Comparison of ENCODE assay signal across 8 cellular contexts in the genomic region with DNA sequence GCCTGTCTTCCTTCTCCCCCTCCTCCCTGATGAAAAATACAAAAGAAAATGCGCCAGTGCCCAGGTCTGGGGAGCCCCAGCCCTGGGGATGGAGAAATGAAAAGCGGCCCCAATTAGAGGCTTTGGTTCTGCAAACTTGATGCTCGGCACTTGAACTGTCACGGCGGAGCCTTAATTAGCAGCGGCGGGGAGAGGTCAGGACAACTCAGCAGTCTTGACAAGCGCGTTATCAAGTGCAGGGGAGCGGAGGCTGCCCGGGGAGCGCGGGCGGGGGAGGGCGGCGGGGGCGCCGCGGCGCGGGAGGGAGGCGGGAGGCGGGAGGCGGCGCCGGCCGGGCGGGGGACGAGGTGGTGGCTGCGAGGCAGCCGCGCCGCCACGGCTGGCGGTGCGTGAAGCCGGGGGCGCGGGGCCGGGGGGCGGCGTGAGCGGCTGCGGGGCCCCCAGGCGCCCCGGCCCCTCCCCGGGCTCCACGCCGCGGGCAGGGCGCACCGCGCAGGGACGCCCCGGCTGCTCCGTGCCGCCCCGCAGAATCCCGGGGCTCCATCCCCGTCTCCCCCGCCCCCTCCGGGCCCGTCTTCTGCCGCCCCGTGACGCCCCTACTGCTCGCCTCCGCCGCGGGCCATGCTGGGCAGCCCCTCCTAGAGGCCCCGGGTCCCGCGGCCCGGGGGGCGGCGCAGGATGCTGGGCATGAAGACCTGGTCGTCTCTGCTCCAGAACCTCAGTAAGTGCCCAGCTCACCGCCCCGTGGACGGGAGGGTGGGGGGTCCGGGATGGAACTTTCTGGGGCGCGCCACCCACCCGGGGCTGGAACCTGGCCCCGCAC.
DNase-seq lines count a peak whose midpoint lies in the region; ATAC-seq and TF ChIP-seq lines count a peak whose summit lies in the region.

No MANE protein-coding gene starts in this region.

- H3K9me3 ChIP-seq in endodermal cell (ENCODE audit: control insufficient read depth, low read length) (no peaks in the 10 kb centered on the region), prostate gland (no peaks in the 10 kb centered on the region)

- no peak for ATAC-seq in HG02884 (IDR thresholded peaks at IDR 0.05; ENCODE audit: unreplicated experiment)

- no peak overlapping the region for H3K9ac ChIP-seq in endodermal cell (ENCODE audit: extremely low read depth, low read length, poor library complexity, severe bottlenecking)

- H3K9me3 Mint-ChIP-seq in endodermal cell = no peaks in the 10 kb centered on the region

- TF ChIP-seq CTCF in endodermal cell (conservative IDR thresholded peaks at IDR 0.05) (no peak), prostate gland (IDR thresholded peaks at IDR 0.05) (no peak), GM10266 (IDR thresholded peaks at IDR 0.05; ENCODE audit: control insufficient read depth, insufficient read depth, low read depth, missing control alignments) (no peak)

- peak; percentile 25 for DNase-seq in stimulated activated CD4-positive, alpha-beta T cell treated with anti-CD3 and anti-CD28 coated beads, Interleukin-12 subunit alpha, Interleukin-12 subunit beta, amount 100 ng/mL, for 4 hours
- no peak for DNase-seq in stimulated activated CD4-positive, alpha-beta T cell treated with anti-CD3 and anti-CD28 coated beads, Interleukin-1b, Interleukin-23, amount 100 ng/mL, for 48 hours
- DNase-seq in SHP77 treated with DMSO at 0.1 percent for 48 hours (lab: John Stamatoyannopoulos, UW) (peak; percentile 48), endodermal cell (peak; percentile 74), prostate gland (ENCODE audit: low spot score) (no peak), GM10266 (ENCODE audit: extremely low spot score) (no peak), globus pallidus (ENCODE audit: low spot score) (no peak)

- H3K27ac Mint-ChIP-seq in endodermal cell = peak overlapping the region; percentile 74

- intact Hi-C loops in prostate gland (cut with DNase I) = no loop called here

- H3K4me3 ChIP-seq in endodermal cell (ENCODE audit: low read length) (peak overlapping the region; percentile 78), prostate gland (peak overlapping the region; percentile 24 to 33)

- H3K27ac ChIP-seq in endodermal cell (ENCODE audit: low read depth, low read length) (peak overlapping the region; percentile 68), prostate gland (peak overlapping the region; percentile 41 to 61)

- H3K4me1 ChIP-seq in endodermal cell (ENCODE audit: control insufficient read depth, insufficient read depth, low read length) = peaks cover 21% of the 10 kb centered on the region
- H3K4me1 ChIP-seq in prostate gland (replicated peaks) = peaks cover 3% of the 10 kb centered on the region

- 5% methylated on average over 12 to 85 of the region's 85 CpGs for WGBS in endodermal cell (ENCODE audit: insufficient coverage in 1 of 2, insufficient read length in 1 of 2), 2 experiments
- WGBS in prostate gland = 9% methylated on average over 38 of the region's 85 CpGs

- H3K4me1 Mint-ChIP-seq in endodermal cell = peaks cover 25% of the 10 kb centered on the region

- no peaks in the 10 kb centered on the region for H3K36me3 Mint-ChIP-seq in endodermal cell (ENCODE audit: low read depth)

- H3K27me3 ChIP-seq in endodermal cell (ENCODE audit: control insufficient read depth, insufficient read depth, low read length, poor library complexity, severe bottlenecking) (peaks cover 15% of the 10 kb centered on the region), prostate gland (replicated peaks; ENCODE audit: insufficient read depth) (no peaks in the 10 kb centered on the region)

- no peaks in the 10 kb centered on the region for H3K36me3 ChIP-seq in endodermal cell (ENCODE audit: control insufficient read depth, insufficient read depth, low read length)
- no peaks in the 10 kb centered on the region for H3K36me3 ChIP-seq in prostate gland

- TF ChIP-seq POLR2A in prostate gland (IDR thresholded peaks at IDR 0.05) = no peak

- H3K4me3 Mint-ChIP-seq in endodermal cell = peak overlapping the region; percentile 59

- H3K27me3 Mint-ChIP-seq in endodermal cell (ENCODE audit: insufficient read depth) = peaks cover 27% of the 10 kb centered on the region

Comparison
In these comparisons a context has a peak if more than half of its experiments do, and no peak if none do; other contexts are left out.
1. DNase-seq: peak in stimulated activated CD4-positive, alpha-beta T cell treated with anti-CD3 and anti-CD28 coated beads, Interleukin-12 subunit alpha, Interleukin-12 subunit beta, amount 100 ng/mL, for 4 hours (single experiment), SHP77 treated with DMSO at 0.1 percent for 48 hours (single experiment) and endodermal cell (single experiment); none in stimulated activated CD4-positive, alpha-beta T cell treated with anti-CD3 and anti-CD28 coated beads, Interleukin-1b, Interleukin-23, amount 100 ng/mL, for 48 hours (single experiment), prostate gland (single experiment), GM10266 (single experiment) and globus pallidus (single experiment).